In genomic region chr1:153962088-153963029, GRCh38 we compare ENCODE assay signal across 6 cellular contexts. TPM values are rescaled to one million over a fixed set of nuclear protein-coding genes. Genes with fewer than 3 reads are reported as not detected.
DNase-seq lines count a peak whose midpoint lies in the region; ATAC-seq and TF ChIP-seq lines count a peak whose summit lies in the region.

No MANE protein-coding gene starts in this region.

- peak overlapping the region; percentile 86 to 100 (median 94) for H3K4me3 Mint-ChIP-seq in naive thymus-derived CD8-positive, alpha-beta T cell

- DNase-seq in NCI-H510A (lab: John Stamatoyannopoulos, UW) = peak; percentile 17
- no peak for DNase-seq in NCI-H510A treated with DMSO at 0.1 percent for 48 hours (lab: John Stamatoyannopoulos, UW)
- DNase-seq in astrocyte of the spinal cord (ENCODE audit: low read depth, low spot score) = peak; percentile 31
- peak in 1 of 10 donors; percentile 42 for DNase-seq in naive thymus-derived CD8-positive, alpha-beta T cell
- no peak for DNase-seq in NCI-H2107 (lab: John Stamatoyannopoulos, UW)
- no peak for DNase-seq in HuH-7.5 (ENCODE audit: low spot score)

- H3K27me3 Mint-ChIP-seq in naive thymus-derived CD8-positive, alpha-beta T cell = no peaks in the 10 kb centered on the region

- peak overlapping the region; percentile 95 to 100 (median 97) for H3K27ac Mint-ChIP-seq in naive thymus-derived CD8-positive, alpha-beta T cell

- H3K4me3 ChIP-seq in astrocyte of the spinal cord (ENCODE audit: low read depth, low read length) = peak overlapping the region; percentile 85

- peaks cover 32 to 72% (median 60%) of the 10 kb centered on the region in 4 donors for H3K4me1 Mint-ChIP-seq in naive thymus-derived CD8-positive, alpha-beta T cell

- no peaks in the 10 kb centered on the region for H3K36me3 Mint-ChIP-seq in naive thymus-derived CD8-positive, alpha-beta T cell

- peaks cover 0 to 2% (median 0%) of the 10 kb centered on the region in 9 donors for H3K9me3 Mint-ChIP-seq in naive thymus-derived CD8-positive, alpha-beta T cell

- ATAC-seq in naive thymus-derived CD8-positive, alpha-beta T cell = no peak

- no peak for TF ChIP-seq CTCF in astrocyte of the spinal cord (IDR thresholded peaks at IDR 0.05; ENCODE audit: low read depth, low read length)

- POLR2A ChIA-PET in naive thymus-derived CD8-positive, alpha-beta T cell (lab: Charles Lee) = interaction anchor here (0.6 to 13.8 kb wide), 9 partner anchors 9 to 1362 kb away, joined by 3 to 315 read pairs (median 16); partner anchors contain the start of genes CHTOP, DENND4B, GATAD2B and JTB

- in situ Hi-C loops in astrocyte of the spinal cord (cut with HindIII; ENCODE audit: low sequenced_read_pairs) = loop anchor here (10.0 kb wide), 1 partner anchor 148 kb away; no protein-coding TSS in a partner anchor

RNA-seq across cellular contexts. Expression of gene SLC39A1, which starts 1.0 kb away (rescaled TPM):
- total RNA-seq in naive thymus-derived CD8-positive, alpha-beta T cell = 10 to 100 TPM; 14.7 to 14.9 TPM
- polyA plus RNA-seq in naive thymus-derived CD8-positive, alpha-beta T cell = 10 to 100 TPM; 29.5 to 35.2 (median 32.6) TPM

RNA-seq across cellular contexts. Expression of gene CRTC2, which starts 3.9 kb away (rescaled TPM):
- 100 to 1,000 TPM; 132 to 147 TPM for total RNA-seq in naive thymus-derived CD8-positive, alpha-beta T cell
- 10 to 100 TPM; 21.4 to 49.6 (median 27.1) TPM for polyA plus RNA-seq in naive thymus-derived CD8-positive, alpha-beta T cell

RNA-seq across cellular contexts. Expression of gene CREB3L4, which starts 5.3 kb away (rescaled TPM):
- total RNA-seq in naive thymus-derived CD8-positive, alpha-beta T cell = 10 to 100 TPM; 11.1 to 13.2 TPM
- polyA plus RNA-seq in naive thymus-derived CD8-positive, alpha-beta T cell = 1 to 10 TPM; 4.3 to 6.0 (median 4.4) TPM

RNA-seq across cellular contexts. Expression of gene JTB, which starts 15.1 kb away (rescaled TPM):
- total RNA-seq in naive thymus-derived CD8-positive, alpha-beta T cell = 100 to 1,000 TPM; 120 to 121 TPM
- polyA plus RNA-seq in naive thymus-derived CD8-positive, alpha-beta T cell = 100 to 1,000 TPM; 302 to 384 (median 322) TPM

RNA-seq across cellular contexts. Expression of gene DENND4B, which starts 15.8 kb away (rescaled TPM):
- 100 to 1,000 TPM; 174 to 194 TPM for total RNA-seq in naive thymus-derived CD8-positive, alpha-beta T cell
- 10 to 100 TPM; 12.0 to 21.2 (median 19.0) TPM for polyA plus RNA-seq in naive thymus-derived CD8-positive, alpha-beta T cell

Comparison
In these comparisons a context has a peak if more than half of its experiments do, and no peak if none do; other contexts are left out.
1. DNase-seq: peak in NCI-H510A (single experiment) and astrocyte of the spinal cord (single experiment); none in NCI-H510A treated with DMSO at 0.1 percent for 48 hours (single experiment), NCI-H2107 (single experiment) and HuH-7.5 (single experiment).